ENCODE assay signal across 1 cellular context in genomic region chr6:14452567-14453527, GRCh38.
TF ChIP-seq lines count a peak whose summit lies in the region.

No MANE protein-coding gene starts in this region.

TF ChIP-seq in HepG2, 621 proteins besides CTCF, POLR2A, EP300 and RAD21 (continued from another document):
- no peak for TF ChIP-seq RNF219 (CRISPR knock-in tag; IDR thresholded peaks at IDR 0.05)
- no peak for TF ChIP-seq ZNF235 (CRISPR knock-in tag; IDR thresholded peaks at IDR 0.05; ENCODE audit: borderline replicate concordance)
